In the genomic region with DNA sequence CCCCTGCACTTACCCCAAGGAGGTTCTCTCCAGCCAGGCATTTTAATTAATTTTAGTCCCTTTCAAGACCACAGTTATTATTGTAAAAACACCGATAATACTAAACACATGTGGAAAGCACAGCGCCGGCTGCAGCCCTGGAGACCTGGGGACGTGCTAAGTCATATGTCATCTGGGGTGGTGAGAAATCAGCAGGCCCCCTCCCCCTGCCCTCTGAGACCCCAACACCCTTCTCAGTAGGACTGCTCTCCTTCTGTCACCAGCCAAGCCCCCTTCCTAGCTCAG, we compare ENCODE assay signal across 2 cellular contexts.
TF ChIP-seq lines count a peak whose summit lies in the region.

No MANE protein-coding gene starts in this region.

TF ChIP-seq in HCT116, 20 proteins besides CTCF, POLR2A, EP300 and RAD21 (continued from another document):
- TF ChIP-seq ZNF274 (IDR thresholded peaks at IDR 0.05; ENCODE audit: low read depth, low read length) (no peak), CBX3 (IDR thresholded peaks at IDR 0.05; ENCODE audit: low read depth) (no peak), EZH2phosphoT487 (IDR thresholded peaks at IDR 0.05; ENCODE audit: borderline replicate concordance) (no peak), SRF (IDR thresholded peaks at IDR 0.05; ENCODE audit: low read depth) (no peak), MAX (IDR thresholded peaks at IDR 0.05) (no peak), CEBPB (IDR thresholded peaks at IDR 0.05; ENCODE audit: low read depth) (no peak), SP1 (IDR thresholded peaks at IDR 0.05; ENCODE audit: low read depth) (no peak), EGR1 (IDR thresholded peaks at IDR 0.05; ENCODE audit: low read depth) (no peak)
- TF ChIP-seq, protein P1, sequence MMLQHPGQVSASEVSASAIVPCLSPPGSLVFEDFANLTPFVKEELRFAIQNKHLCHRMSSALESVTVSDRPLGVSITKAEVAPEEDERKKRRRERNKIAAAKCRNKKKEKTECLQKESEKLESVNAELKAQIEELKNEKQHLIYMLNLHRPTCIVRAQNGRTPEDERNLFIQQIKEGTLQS (IDR thresholded peaks at IDR 0.05), result no peak

TF ChIP-seq in GM23338, 12 proteins besides CTCF, POLR2A, EP300 and RAD21 (continued from another document):
- no peak for TF ChIP-seq CREB1 (CRISPR knock-in tag; IDR thresholded peaks at IDR 0.05; ENCODE audit: low read depth)
